In genomic region chr10:15182541-15183207, GRCh38 we compare ENCODE assay signal across 16 cellular contexts. TPM values are rescaled to one million over a fixed set of nuclear protein-coding genes. Genes with fewer than 3 reads are reported as not detected.
DNase-seq lines count a peak whose midpoint lies in the region; ATAC-seq and TF ChIP-seq lines count a peak whose summit lies in the region.
"Had no signal": no experiment of that assay in that cellular context is flagged by ENCODE, and none has a peak within 500 bp of the region (broad histone marks: within the 10 kb centered on the region; RNA-seq: fewer than 3 reads in every experiment).

No MANE protein-coding gene starts in this region.

- no peak for DNase-seq in activated naive CD8-positive, alpha-beta T cell treated with anti-CD3 and anti-CD28 coated beads for 36 hours
- DNase-seq in activated naive CD8-positive, alpha-beta T cell treated with anti-CD3 and anti-CD28 coated beads, Interleukin-2, amount 50 U/mL, for 24 hours: no peak
- DNase-seq in MV-4-11 (lab: John Stamatoyannopoulos, UW): peak; percentile 23
- peak; percentile 41 to 68 for DNase-seq in cardiac fibroblast (ENCODE audit: low read depth in 2 of 2)
- no peak for DNase-seq in omental fat pad (ENCODE audit: low spot score)
- DNase-seq in activated CD4-positive, alpha-beta T cell treated with anti-CD3 and anti-CD28 coated beads, Interleukin-2, amount 50 U/mL, for 1 hour: no peak
- DNase-seq in germinal center (ENCODE audit: low spot score): no peak
- DNase-seq: ACHN; activated CD4-positive, CD25-positive, alpha-beta regulatory T cell treated with anti-CD3 and anti-CD28 coated beads, Interleukin-2, amount 50 U/mL, for 72 hours; activated T-cell treated with anti-CD3 and anti-CD28 coated beads, Interleukin-2, amount 50 U/mL, for 24 hours; effector CD4-positive, alpha-beta T cell; H7; MM.1S had no signal

- peaks cover 4% of the 10 kb centered on the region for H3K36me3 Mint-ChIP-seq in activated naive CD8-positive, alpha-beta T cell treated with anti-CD3 and anti-CD28 coated beads for 36 hours
- H3K36me3 Mint-ChIP-seq in activated naive CD8-positive, alpha-beta T cell treated with anti-CD3 and anti-CD28 coated beads, Interleukin-2, amount 50 U/mL, for 24 hours (ENCODE audit: low read depth): no peaks in the 10 kb centered on the region

- TF ChIP-seq CTCF in cardiac fibroblast (IDR thresholded peaks at IDR 0.05; ENCODE audit: low read depth, low read length) (no peak), omental fat pad (IDR thresholded peaks at IDR 0.05) (no peak)

- H3K27me3 Mint-ChIP-seq in activated naive CD8-positive, alpha-beta T cell treated with anti-CD3 and anti-CD28 coated beads for 36 hours: no peaks in the 10 kb centered on the region
- H3K27me3 Mint-ChIP-seq in activated naive CD8-positive, alpha-beta T cell treated with anti-CD3 and anti-CD28 coated beads, Interleukin-2, amount 50 U/mL, for 24 hours: no peaks in the 10 kb centered on the region
- H3K27me3 Mint-ChIP-seq: activated T-cell treated with anti-CD3 and anti-CD28 coated beads, Interleukin-2, amount 50 U/mL, for 24 hours had no signal

- H3K4me3 ChIP-seq in cardiac fibroblast (replicated peaks in 1 of 2; ENCODE audit: low read depth in 2 of 2, low read length in 2 of 2): no peak overlapping the region
- H3K4me3 ChIP-seq: gastroesophageal sphincter, thoracic aorta had no signal

- ATAC-seq in activated naive CD8-positive, alpha-beta T cell treated with anti-CD3 and anti-CD28 coated beads, Interleukin-2, amount 50 U/mL, for 24 hours: no peak
- ATAC-seq in omental fat pad (ENCODE audit: low FRiP score): peak; percentile 56
- no peak for ATAC-seq in GM18861 (IDR thresholded peaks at IDR 0.05; ENCODE audit: unreplicated experiment)
- ATAC-seq: gastroesophageal sphincter had no signal

- peaks cover 22% of the 10 kb centered on the region for H3K4me1 Mint-ChIP-seq in activated naive CD8-positive, alpha-beta T cell treated with anti-CD3 and anti-CD28 coated beads for 36 hours
- peaks cover 22% of the 10 kb centered on the region for H3K4me1 Mint-ChIP-seq in activated naive CD8-positive, alpha-beta T cell treated with anti-CD3 and anti-CD28 coated beads, Interleukin-2, amount 50 U/mL, for 24 hours

- H3K9me3 Mint-ChIP-seq in activated naive CD8-positive, alpha-beta T cell treated with anti-CD3 and anti-CD28 coated beads for 36 hours: peaks cover 5% of the 10 kb centered on the region
- H3K9me3 Mint-ChIP-seq in activated naive CD8-positive, alpha-beta T cell treated with anti-CD3 and anti-CD28 coated beads, Interleukin-2, amount 50 U/mL, for 24 hours: no peaks in the 10 kb centered on the region
- H3K9me3 Mint-ChIP-seq: activated T-cell treated with anti-CD3 and anti-CD28 coated beads, Interleukin-2, amount 50 U/mL, for 24 hours had no signal

- H3K27ac Mint-ChIP-seq in activated naive CD8-positive, alpha-beta T cell treated with anti-CD3 and anti-CD28 coated beads for 36 hours: peak overlapping the region; percentile 54
- no peak overlapping the region for H3K27ac Mint-ChIP-seq in activated naive CD8-positive, alpha-beta T cell treated with anti-CD3 and anti-CD28 coated beads, Interleukin-2, amount 50 U/mL, for 24 hours
- H3K27ac Mint-ChIP-seq: activated T-cell treated with anti-CD3 and anti-CD28 coated beads, Interleukin-2, amount 50 U/mL, for 24 hours had no signal

- no peak overlapping the region for H3K4me3 Mint-ChIP-seq in activated naive CD8-positive, alpha-beta T cell treated with anti-CD3 and anti-CD28 coated beads for 36 hours
- no peak overlapping the region for H3K4me3 Mint-ChIP-seq in activated naive CD8-positive, alpha-beta T cell treated with anti-CD3 and anti-CD28 coated beads, Interleukin-2, amount 50 U/mL, for 24 hours
- H3K4me3 Mint-ChIP-seq: activated T-cell treated with anti-CD3 and anti-CD28 coated beads, Interleukin-2, amount 50 U/mL, for 24 hours had no signal

RNA-seq across cellular contexts. Expression of gene NMT2, which starts 14.2 kb away (rescaled TPM):
- total RNA-seq in activated naive CD8-positive, alpha-beta T cell treated with anti-CD3 and anti-CD28 coated beads for 36 hours: 10 to 100 TPM; 11.3 to 11.7 TPM
- 10 to 100 TPM; 25.1 to 96.4 (median 72.8) TPM for total RNA-seq in omental fat pad

Comparison
In these comparisons a context has a peak if more than half of its experiments do, and no peak if none do; other contexts are left out.
1. DNase-seq: peak in MV-4-11 (single experiment) and cardiac fibroblast (2 of 2); none in activated naive CD8-positive, alpha-beta T cell treated with anti-CD3 and anti-CD28 coated beads for 36 hours (single experiment), activated naive CD8-positive, alpha-beta T cell treated with anti-CD3 and anti-CD28 coated beads, Interleukin-2, amount 50 U/mL, for 24 hours (single experiment), omental fat pad (single experiment), activated CD4-positive, alpha-beta T cell treated with anti-CD3 and anti-CD28 coated beads, Interleukin-2, amount 50 U/mL, for 1 hour (single experiment) and germinal center (single experiment).